Comparison of ENCODE assay signal across 13 cellular contexts in the genomic region with DNA sequence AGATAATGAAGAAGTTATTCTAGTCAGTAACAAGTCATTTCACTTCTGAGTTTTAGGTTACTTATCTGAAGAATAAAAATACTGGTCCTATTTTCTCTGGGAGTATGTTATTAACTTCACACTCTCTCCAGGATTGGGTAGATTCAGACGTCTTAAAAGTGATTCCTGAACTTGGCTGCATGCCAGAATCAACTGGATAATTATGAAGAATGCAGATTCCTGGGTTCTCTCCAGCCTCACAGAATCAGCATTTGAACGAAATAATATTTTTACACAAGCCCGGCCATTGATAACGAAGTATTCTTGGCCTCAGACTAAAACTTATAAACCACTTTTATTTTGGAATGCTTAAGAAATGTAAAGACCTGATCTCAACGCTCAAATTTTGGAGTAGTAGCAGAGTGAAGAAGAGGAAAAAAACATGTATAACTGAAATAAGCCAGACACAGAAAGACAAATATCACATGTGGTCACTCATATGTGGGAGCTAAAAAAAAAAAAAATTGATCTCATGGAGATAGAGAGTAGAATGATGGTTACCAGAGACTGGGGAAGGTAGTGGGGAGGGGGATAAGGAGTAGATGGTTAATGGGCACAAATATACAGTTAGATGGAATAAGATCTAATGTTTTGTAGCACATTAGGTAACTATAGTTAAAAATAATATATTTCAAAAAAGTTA.
DNase-seq lines count a peak whose midpoint lies in the region.
"Had no signal": no experiment of that assay in that cellular context is flagged by ENCODE, and none has a peak within 500 bp of the region (broad histone marks: within the 10 kb centered on the region; RNA-seq: fewer than 3 reads in every experiment).

No MANE protein-coding gene starts in this region.

- peak; percentile 2 for DNase-seq in NCI-H82 (lab: John Stamatoyannopoulos, UW)
- no peak for DNase-seq in NCI-H82 treated with DMSO at 0.1 percent for 48 hours (lab: John Stamatoyannopoulos, UW; ENCODE audit: unreplicated experiment)
- DNase-seq in HT-29 (ENCODE audit: low spot score) = peak; percentile 26
- peak; percentile 81 for DNase-seq in NCI-H69 (lab: John Stamatoyannopoulos, UW)
- DNase-seq in activated CD4-positive, alpha-beta T cell treated with anti-CD3 and anti-CD28 coated beads, Interleukin-2, amount 50 U/mL, for 1 hour = no peak
- DNase-seq in NCI-H2171 treated with DMSO at 0.1 percent for 48 hours (lab: John Stamatoyannopoulos, UW) = no peak
- DNase-seq: Calu3; CD8-positive, alpha-beta T cell; DMS53; DND-41; EL; GOT3; H7 had no signal

Comparison
In these comparisons a context has a peak if more than half of its experiments do, and no peak if none do; other contexts are left out.
1. DNase-seq: peak in NCI-H82 (single experiment), HT-29 (single experiment) and NCI-H69 (single experiment); none in NCI-H82 treated with DMSO at 0.1 percent for 48 hours (single experiment), activated CD4-positive, alpha-beta T cell treated with anti-CD3 and anti-CD28 coated beads, Interleukin-2, amount 50 U/mL, for 1 hour (single experiment) and NCI-H2171 treated with DMSO at 0.1 percent for 48 hours (single experiment).